In genomic region chr7:38461887-38462286, GRCh38 we compare ENCODE assay signal across 21 cellular contexts.
DNase-seq lines count a peak whose midpoint lies in the region; ATAC-seq and TF ChIP-seq lines count a peak whose summit lies in the region.
"Had no signal": no experiment of that assay in that cellular context is flagged by ENCODE, and none has a peak within 500 bp of the region (broad histone marks: within the 10 kb centered on the region; RNA-seq: fewer than 3 reads in every experiment).

No MANE protein-coding gene starts in this region.

- no peak overlapping the region for H3K27ac ChIP-seq in transverse colon
- H3K27ac ChIP-seq: 22Rv1; A549; BLaER1 treated with 17β-estradiol and CSF1 and Interleukin-3, amounts not matched to agents 10 nM and 100 nM; C4-2B had no signal

- in situ Hi-C loops in transverse colon (cut with MboI; ENCODE audit: low pct_ligation_motif_present in 1 of 4, low pct_unique_long_range_greater_than_20kb in 1 of 4, low sequenced_read_pairs in 3 of 4), result no loop called here

- ATAC-seq in natural killer cell (peak; percentile 70 to 77 (median 74)), left colon (peak; percentile 96)
- no peak for ATAC-seq in natural killer cell treated with Interleukin-12 subunit alpha and Interleukin-12 subunit beta and Interleukin-15 and Interleukin-18, amount 100 ng/mL, for 72 hours
- ATAC-seq: A549; CD8-positive, alpha-beta T cell had no signal

- no peaks in the 10 kb centered on the region for H3K27me3 ChIP-seq in transverse colon
- H3K27me3 ChIP-seq: BLaER1 treated with 17β-estradiol and CSF1 and Interleukin-3, amounts not matched to agents 10 nM and 100 nM had no signal

- H3K36me3 ChIP-seq in transverse colon, result no peaks in the 10 kb centered on the region
- H3K36me3 ChIP-seq: BLaER1 treated with 17β-estradiol and CSF1 and Interleukin-3, amounts not matched to agents 10 nM and 100 nM had no signal

- H3K27me3 Mint-ChIP-seq in natural killer cell (ENCODE audit: low read depth in 2 of 2), result peaks cover 1 to 13% of the 10 kb centered on the region in 2 donors
- peaks cover 0 to 7% of the 10 kb centered on the region in 2 donors for H3K27me3 Mint-ChIP-seq in natural killer cell treated with Interleukin-12 subunit alpha and Interleukin-12 subunit beta and Interleukin-15 and Interleukin-18, amount 100 ng/mL, for 72 hours
- H3K27me3 Mint-ChIP-seq: CD4-positive, alpha-beta T cell had no signal

- peaks cover 4% of the 10 kb centered on the region for H3K36me3 Mint-ChIP-seq in natural killer cell
- H3K36me3 Mint-ChIP-seq in natural killer cell treated with Interleukin-12 subunit alpha and Interleukin-12 subunit beta and Interleukin-15 and Interleukin-18, amount 100 ng/mL, for 72 hours, result no peaks in the 10 kb centered on the region
- H3K36me3 Mint-ChIP-seq: CD8-positive, alpha-beta T cell had no signal

- peak overlapping the region in 1 of 2 donors; percentile 75 for H3K27ac Mint-ChIP-seq in natural killer cell
- peak overlapping the region in 1 of 2 donors; percentile 34 for H3K27ac Mint-ChIP-seq in natural killer cell treated with Interleukin-12 subunit alpha and Interleukin-12 subunit beta and Interleukin-15 and Interleukin-18, amount 100 ng/mL, for 72 hours
- H3K27ac Mint-ChIP-seq: B cell; CD4-positive, alpha-beta T cell; CD8-positive, alpha-beta T cell had no signal

- no peaks in the 10 kb centered on the region for H3K9me3 Mint-ChIP-seq in natural killer cell
- peaks cover 3% of the 10 kb centered on the region for H3K9me3 Mint-ChIP-seq in natural killer cell treated with Interleukin-12 subunit alpha and Interleukin-12 subunit beta and Interleukin-15 and Interleukin-18, amount 100 ng/mL, for 72 hours
- H3K9me3 Mint-ChIP-seq: CD4-positive, alpha-beta T cell had no signal

- intact Hi-C loops in natural killer cell (cut with micrococcal nuclease), result no loop called here
- intact Hi-C loops in left colon (cut with DNase I, micrococcal nuclease), result no loop called here
- intact Hi-C loops in transverse colon (cut with DNase I; ENCODE audit: low total_unique reads), result no loop called here

- no peak for TF ChIP-seq POLR2A in transverse colon (IDR thresholded peaks at IDR 0.05)

- no peak for DNase-seq in natural killer cell
- no peak for DNase-seq in natural killer cell treated with Interleukin-12 subunit alpha and Interleukin-12 subunit beta and Interleukin-15 and Interleukin-18, amount 100 ng/mL, for 72 hours (ENCODE audit: low spot score)
- peak; percentile 34 for DNase-seq in NCI-H69 (lab: John Stamatoyannopoulos, UW)
- DNase-seq in left colon, result peak in 1 of 2 donors; percentile 8
- peak; percentile 42 for DNase-seq in transverse colon
- no peak for DNase-seq in EL
- DNase-seq in DMS53 (lab: John Stamatoyannopoulos, UW), result no peak
- DNase-seq in NCI-H2171 treated with DMSO at 0.1 percent for 48 hours (lab: John Stamatoyannopoulos, UW), result no peak
- DNase-seq: AML-193; Caco-2; Calu3; CD4-positive, alpha-beta T cell; CD8-positive, alpha-beta T cell; DMS79; DND-41; GF-D8 had no signal

- H3K4me3 Mint-ChIP-seq in natural killer cell, result no peak overlapping the region
- H3K4me3 Mint-ChIP-seq in natural killer cell treated with Interleukin-12 subunit alpha and Interleukin-12 subunit beta and Interleukin-15 and Interleukin-18, amount 100 ng/mL, for 72 hours, result no peak overlapping the region
- H3K4me3 Mint-ChIP-seq: B cell; CD4-positive, alpha-beta T cell; CD8-positive, alpha-beta T cell had no signal

- no peak for TF ChIP-seq EP300 in transverse colon (IDR thresholded peaks at IDR 0.05; ENCODE audit: low read depth)

- H3K4me3 ChIP-seq in transverse colon, result no peak overlapping the region
- H3K4me3 ChIP-seq: A549; BLaER1 treated with 17β-estradiol and CSF1 and Interleukin-3, amounts not matched to agents 10 nM and 100 nM had no signal

- H3K4me1 Mint-ChIP-seq in natural killer cell, result peaks cover 18 to 31% of the 10 kb centered on the region in 2 donors
- peaks cover 25 to 27% of the 10 kb centered on the region in 2 donors for H3K4me1 Mint-ChIP-seq in natural killer cell treated with Interleukin-12 subunit alpha and Interleukin-12 subunit beta and Interleukin-15 and Interleukin-18, amount 100 ng/mL, for 72 hours (ENCODE audit: low read depth in 2 of 2)

- 38 to 73% methylated on average over 5 to 7 of the region's 7 CpGs for WGBS in transverse colon (ENCODE audit: low coverage in 1 of 2), 2 donors

- H3K4me1 ChIP-seq in transverse colon, result peaks cover 0 to 3% (median 0%) of the 10 kb centered on the region in 4 donors
- H3K4me1 ChIP-seq: A549, Caco-2 had no signal

- no peaks in the 10 kb centered on the region for H3K9me3 ChIP-seq in transverse colon
- H3K9me3 ChIP-seq: A549, Caco-2 had no signal

- TF ChIP-seq CTCF in natural killer cell (IDR thresholded peaks at IDR 0.05) (no peak), transverse colon (IDR thresholded peaks at IDR 0.05) (no peak)

Comparison
In these comparisons a context has a peak if more than half of its experiments do, and no peak if none do; other contexts are left out.
1. ATAC-seq: peak in natural killer cell (3 of 3) and left colon (single experiment); none in natural killer cell treated with Interleukin-12 subunit alpha and Interleukin-12 subunit beta and Interleukin-15 and Interleukin-18, amount 100 ng/mL, for 72 hours (0 of 2).
2. DNase-seq: peak in NCI-H69 (single experiment) and transverse colon (single experiment); none in natural killer cell (single experiment), natural killer cell treated with Interleukin-12 subunit alpha and Interleukin-12 subunit beta and Interleukin-15 and Interleukin-18, amount 100 ng/mL, for 72 hours (single experiment), EL (single experiment), DMS53 (single experiment) and NCI-H2171 treated with DMSO at 0.1 percent for 48 hours (single experiment).